ENCODE assay signal across 8 cellular contexts in genomic region chr11:62841361-62842170, GRCh38. TPM values are rescaled to one million over a fixed set of nuclear protein-coding genes. Genes with fewer than 3 reads are reported as not detected.
A peak's percentile ranks its signal among the peaks of the same experiment; 100 is the strongest.
DNase-seq lines count a peak whose midpoint lies in the region; ATAC-seq and TF ChIP-seq lines count a peak whose summit lies in the region.

No MANE protein-coding gene starts in this region.

- H3K9ac ChIP-seq in neural progenitor cell = peak overlapping the region; percentile 70

- H3K79me2 ChIP-seq in neural progenitor cell (ENCODE audit: low read depth) = peaks cover 28% of the 10 kb centered on the region

- peaks cover 29% of the 10 kb centered on the region for H3K4me1 Mint-ChIP-seq in neural progenitor cell

- H2AFZ ChIP-seq in neural progenitor cell (replicated peaks) = peak overlapping the region; percentile 12

- H3K4me3 Mint-ChIP-seq in neural progenitor cell = no peak overlapping the region

- H3K36me3 Mint-ChIP-seq in neural progenitor cell = peaks cover 3% of the 10 kb centered on the region

- H3K9me3 ChIP-seq in neural progenitor cell (ENCODE audit: low read depth) = no peaks in the 10 kb centered on the region

- H3K27ac ChIP-seq in RWPE1 (peak overlapping the region; percentile 100), foreskin keratinocyte (peak overlapping the region; percentile 98), neural progenitor cell (peak overlapping the region; percentile 99)

- H3K4me3 ChIP-seq in LNCaP clone FGC (ENCODE audit: low read depth, low read length) (peak overlapping the region; percentile 92), neural progenitor cell (peak overlapping the region; percentile 90)

- H3K27ac Mint-ChIP-seq in neural progenitor cell = no peak overlapping the region

- H3K27me3 ChIP-seq in foreskin keratinocyte (no peaks in the 10 kb centered on the region), neural progenitor cell (no peaks in the 10 kb centered on the region)

- CTCF ChIA-PET in RWPE1 (lab: Yijun Ruan, JAX) = interaction anchor here (0.6 kb wide), 1 partner anchor 39 kb away, joined by 3 read pairs; the partner anchor contains the start of gene SLC3A2

- peaks cover 51% of the 10 kb centered on the region for H3F3A ChIP-seq in neural progenitor cell (ENCODE audit: low read depth)

- no peaks in the 10 kb centered on the region for H4K20me1 ChIP-seq in neural progenitor cell (ENCODE audit: low read depth)

- no peaks in the 10 kb centered on the region for H3K9me3 Mint-ChIP-seq in neural progenitor cell

- H3K4me2 ChIP-seq in neural progenitor cell = peak overlapping the region; percentile 89

- H3K4me1 ChIP-seq in foreskin keratinocyte = no peaks in the 10 kb centered on the region
- peaks cover 6% of the 10 kb centered on the region for H3K4me1 ChIP-seq in neural progenitor cell

- TF ChIP-seq CTCF in LNCaP clone FGC (IDR thresholded peaks at IDR 0.05; ENCODE audit: control insufficient read depth, extremely low read depth, insufficient read depth) (no peak), RWPE1 (conservative IDR thresholded peaks at IDR 0.05; ENCODE audit: low read depth) (no peak), foreskin keratinocyte (conservative IDR thresholded peaks at IDR 0.05) (peak; percentile 14), neural progenitor cell (IDR thresholded peaks at IDR 0.05) (no peak)

- H3K36me3 ChIP-seq in neural progenitor cell = no peaks in the 10 kb centered on the region

- peaks cover 6% of the 10 kb centered on the region for H3K27me3 Mint-ChIP-seq in neural progenitor cell (ENCODE audit: insufficient read depth, low read depth)

- peak; percentile 80 for ATAC-seq in foreskin keratinocyte

- POLR2A ChIA-PET in RWPE1 (lab: Yijun Ruan, JAX; ENCODE audit: low non-redundant PET) = interaction anchor here (0.6 to 2.5 kb wide), 13 partner anchors 8 to 178 kb away, joined by 3 to 20 read pairs (median 4); partner anchors contain the start of genes SLC3A2, TAF6L and ZBTB3

- peak; percentile 99 for DNase-seq in ELR (ENCODE audit: low read depth)
- peak; percentile 87 for DNase-seq in GOT3 (lab: John Stamatoyannopoulos, UW)
- peak; percentile 99 for DNase-seq in LNCaP clone FGC (ENCODE audit: low read depth)
- DNase-seq in RWPE1 (ENCODE audit: low spot score) = peak; percentile 95
- peak; percentile 67 for DNase-seq in activated T-helper 9 cell treated with anti-CD3 and anti-CD28 coated beads, Interleukin-2, amount 50 U/mL, for 16 hours (ENCODE audit: low read depth)
- peak; percentile 100 for DNase-seq in foreskin keratinocyte
- peak; percentile 93 for DNase-seq in neural progenitor cell (ENCODE audit: low spot score)
- peak; percentile 98 for DNase-seq in superior temporal gyrus (ENCODE audit: extremely low spot score)

RNA-seq across cellular contexts. Expression of gene WDR74, which starts 2.2 kb away (rescaled TPM):
- total RNA-seq in foreskin keratinocyte (83.7 and 89.3 TPM in 2 replicates), neural progenitor cell (ENCODE audit: low replicate concordance) (40.0 and 47.4 TPM in 2 replicates)
- 88.7 and 94.8 TPM in 2 replicates for polyA plus RNA-seq in foreskin keratinocyte

RNA-seq across cellular contexts. Expression of gene TEX54, which starts 8.9 kb away (rescaled TPM):
- total RNA-seq in foreskin keratinocyte (not detected in 2 replicates), neural progenitor cell (ENCODE audit: low replicate concordance) (not detected in 2 replicates)
- polyA plus RNA-seq in foreskin keratinocyte = not detected in 2 replicates

RNA-seq across cellular contexts. Expression of gene STX5, which starts 9.7 kb away (rescaled TPM):
- total RNA-seq in foreskin keratinocyte (30.4 and 34.1 TPM in 2 replicates), neural progenitor cell (ENCODE audit: low replicate concordance) (30.2 and 32.9 TPM in 2 replicates)
- 41.2 and 45.5 TPM in 2 replicates for polyA plus RNA-seq in foreskin keratinocyte

RNA-seq across cellular contexts. Expression of gene NXF1, which starts 36.3 kb away (rescaled TPM):
- 38.3 and 42.5 TPM in 2 replicates for total RNA-seq in foreskin keratinocyte
- 54.7 and 55.7 TPM in 2 replicates for polyA plus RNA-seq in foreskin keratinocyte
- 23.6 and 36.5 TPM in 2 replicates for total RNA-seq in neural progenitor cell (ENCODE audit: low replicate concordance)

RNA-seq across cellular contexts. Expression of gene SLC3A2, which starts 39.1 kb away (rescaled TPM):
- total RNA-seq in foreskin keratinocyte (424 and 537 TPM in 2 replicates), neural progenitor cell (ENCODE audit: low replicate concordance) (99.8 and 130 TPM in 2 replicates)
- 511 and 680 TPM in 2 replicates for polyA plus RNA-seq in foreskin keratinocyte

Comparison
In these comparisons a context has a peak if more than half of its experiments do, and no peak if none do; other contexts are left out.
1. Peak in every context shown above with its lines: DNase-seq, ATAC-seq, H3K4me3 ChIP-seq and H3K27ac ChIP-seq.